1 cellular context compared by ENCODE assay signal in genomic region chr1:65309317-65310077, GRCh38.
A peak's percentile ranks its signal among the peaks of the same experiment; 100 is the strongest.
TF ChIP-seq lines count a peak whose summit lies in the region.

DNAJC6 (plus strand) TSS chr1:65309543; CDS start chr1:65309746, 203 bp downstream.

TF ChIP-seq in H1, 55 proteins besides CTCF, POLR2A, EP300 and RAD21:
- TF ChIP-seq TAF7 (optimal IDR thresholded peaks at IDR 0.05; ENCODE audit: borderline replicate concordance, low read depth, low read length) (peak; percentile 27), TAF1 (IDR thresholded peaks at IDR 0.05; ENCODE audit: low read depth, low read length) (0 out of 2 replicates have a peak, but pooled peaks have one; percentile 16), EZH2 (IDR thresholded peaks at IDR 0.05; ENCODE audit: low read depth, low read length, severe bottlenecking) (no peak), TBP (IDR thresholded peaks at IDR 0.05; ENCODE audit: low read depth, low read length) (peak; percentile 80), HDAC2 (IDR thresholded peaks at IDR 0.05; ENCODE audit: borderline replicate concordance in 1 of 2, low read depth in 2 of 2, low read length in 2 of 2) (peak; percentile 67 to 92; a peak in 2 of 4 replicates), PHF8 (conservative IDR thresholded peaks at IDR 0.05; ENCODE audit: low read depth, low read length) (no peak; the same call in 1 of the 2 replicates), CHD1 (IDR thresholded peaks at IDR 0.05; ENCODE audit: low read depth, low read length) (0 out of 2 replicates have a peak, but pooled peaks have one; percentile 25), CHD2 (IDR thresholded peaks at IDR 0.05; ENCODE audit: low read length) (peak; percentile 19; the same call in 1 of the 2 replicates), EGR1 (IDR thresholded peaks at IDR 0.05; ENCODE audit: borderline replicate concordance, low read depth, low read length) (peak; percentile 42; the same call in 1 of the 2 replicates), ASH2L (IDR thresholded peaks at IDR 0.05; ENCODE audit: low read length) (peak; percentile 97), RXRA (IDR thresholded peaks at IDR 0.05; ENCODE audit: insufficient read depth, low read depth, low read length) (0 out of 2 replicates have a peak, but pooled peaks have one; percentile 27), MAX (IDR thresholded peaks at IDR 0.05) (peak; percentile 76), TCF12 (IDR thresholded peaks at IDR 0.05; ENCODE audit: low read depth, low read length) (0 out of 2 replicates have a peak, but pooled peaks have one; percentile 24), CREB1 (IDR thresholded peaks at IDR 0.05) (0 out of 2 replicates have a peak, but pooled peaks have one; percentile 7), YY1 (IDR thresholded peaks at IDR 0.05; ENCODE audit: low read depth, low read length) (peak; percentile 58; the same call in 1 of the 2 replicates), ATF3 (IDR thresholded peaks at IDR 0.05; ENCODE audit: insufficient read depth, low read depth, low read length) (no peak), GABPA (IDR thresholded peaks at IDR 0.05; ENCODE audit: borderline replicate concordance, insufficient read depth, low read length) (peak; percentile 25; the same call in 1 of the 2 replicates), RBBP5 (IDR thresholded peaks at IDR 0.05; ENCODE audit: borderline replicate concordance, low read depth, low read length) (peak; percentile 91), E2F6 (IDR thresholded peaks at IDR 0.05) (peak; percentile 42), SIN3A (conservative IDR thresholded peaks at IDR 0.05 in 1 of 2, IDR thresholded peaks at IDR 0.05 in 1 of 2; ENCODE audit: low read depth in 1 of 2, low read length in 2 of 2) (peak; percentile 96 to 98)
- TF ChIP-seq, protein P1, sequence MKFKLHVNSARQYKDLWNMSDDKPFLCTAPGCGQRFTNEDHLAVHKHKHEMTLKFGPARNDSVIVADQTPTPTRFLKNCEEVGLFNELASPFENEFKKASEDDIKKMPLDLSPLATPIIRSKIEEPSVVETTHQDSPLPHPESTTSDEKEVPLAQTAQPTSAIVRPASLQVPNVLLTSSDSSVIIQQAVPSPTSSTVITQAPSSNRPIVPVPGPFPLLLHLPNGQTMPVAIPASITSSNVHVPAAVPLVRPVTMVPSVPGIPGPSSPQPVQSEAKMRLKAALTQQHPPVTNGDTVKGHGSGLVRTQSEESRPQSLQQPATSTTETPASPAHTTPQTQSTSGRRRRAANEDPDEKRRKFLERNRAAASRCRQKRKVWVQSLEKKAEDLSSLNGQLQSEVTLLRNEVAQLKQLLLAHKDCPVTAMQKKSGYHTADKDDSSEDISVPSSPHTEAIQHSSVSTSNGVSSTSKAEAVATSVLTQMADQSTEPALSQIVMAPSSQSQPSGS (IDR thresholded peaks at IDR 0.05; ENCODE audit: low read length) = no peak
